ENCODE assay signal across 1 cellular context in genomic region chr1:170531758-170532657, GRCh38.
TF ChIP-seq lines count a peak whose summit lies in the region.

Gene GORAB (plus strand): TSS chr1:170532166. CDS start chr1:170532224, 58 bp downstream.

TF ChIP-seq in HEK293, 187 proteins besides CTCF, POLR2A, EP300 and RAD21 (continued from another document and continues in another):
- TF ChIP-seq ELK4 (IDR thresholded peaks at IDR 0.05; ENCODE audit: borderline replicate concordance, low read depth, low read length) = no peak
- TF ChIP-seq ZNF155 (tag by site-specific recombination; IDR thresholded peaks at IDR 0.05) = no peak
- no peak for TF ChIP-seq ZNF555 (tag by site-specific recombination; conservative IDR thresholded peaks at IDR 0.05)
- TF ChIP-seq ZNF747 (tag by site-specific recombination; IDR thresholded peaks at IDR 0.05) = no peak
- no peak for TF ChIP-seq ZNF175 (tag by site-specific recombination; IDR thresholded peaks at IDR 0.05)
- 0 out of 2 replicates have a peak, but pooled peaks have one; percentile 10 for TF ChIP-seq ZNF580 (tag by site-specific recombination; IDR thresholded peaks at IDR 0.05)
- TF ChIP-seq HIC1 (tag by site-specific recombination; IDR thresholded peaks at IDR 0.05) = peak; percentile 99
- peak; percentile 51; the same call in 1 of the 2 replicates for TF ChIP-seq ZSCAN5A (tag by site-specific recombination; IDR thresholded peaks at IDR 0.05)
- no peak for TF ChIP-seq REPIN1 (tag by site-specific recombination; IDR thresholded peaks at IDR 0.05; ENCODE audit: low read depth)
- TF ChIP-seq ZNF2 (tag by site-specific recombination; IDR thresholded peaks at IDR 0.05) = peak; percentile 86
- TF ChIP-seq ZNF302 (tag by site-specific recombination; IDR thresholded peaks at IDR 0.05; ENCODE audit: low read depth) = no peak
- no peak for TF ChIP-seq SALL2 (tag by site-specific recombination; IDR thresholded peaks at IDR 0.05; ENCODE audit: borderline replicate concordance)
- TF ChIP-seq ZNF211 (tag by site-specific recombination; IDR thresholded peaks at IDR 0.05; ENCODE audit: low read depth) = no peak
- TF ChIP-seq ZNF623 (tag by site-specific recombination; IDR thresholded peaks at IDR 0.05) = no peak
- TF ChIP-seq KLF10 (tag by site-specific recombination; IDR thresholded peaks at IDR 0.05) = no peak
- peak; percentile 67 for TF ChIP-seq ZNF600 (tag by site-specific recombination; IDR thresholded peaks at IDR 0.05)
- no peak for TF ChIP-seq ZNF114 (tag by site-specific recombination; IDR thresholded peaks at IDR 0.05)
- no peak for TF ChIP-seq GLI2 (tag by site-specific recombination; IDR thresholded peaks at IDR 0.05; ENCODE audit: borderline replicate concordance, low read depth)
- no peak for TF ChIP-seq EGR2 (tag by site-specific recombination; IDR thresholded peaks at IDR 0.05; ENCODE audit: low read depth)
- TF ChIP-seq ZNF138 (tag by site-specific recombination; IDR thresholded peaks at IDR 0.05; ENCODE audit: borderline replicate concordance) = no peak
- TF ChIP-seq ZNF23 (tag by site-specific recombination; IDR thresholded peaks at IDR 0.05; ENCODE audit: borderline replicate concordance) = no peak
- TF ChIP-seq ZNF544 (tag by site-specific recombination; IDR thresholded peaks at IDR 0.05) = no peak
- TF ChIP-seq ZNF704 (tag by site-specific recombination; IDR thresholded peaks at IDR 0.05) = no peak
- no peak for TF ChIP-seq ZNF202 (tag by site-specific recombination; IDR thresholded peaks at IDR 0.05; ENCODE audit: borderline replicate concordance)
- no peak for TF ChIP-seq ZNF549 (tag by site-specific recombination; IDR thresholded peaks at IDR 0.05)
- 0 out of 2 replicates have a peak, but pooled peaks have one; percentile 25 for TF ChIP-seq ZFHX2 (tag by site-specific recombination; conservative IDR thresholded peaks at IDR 0.05)
- TF ChIP-seq, protein P1, sequence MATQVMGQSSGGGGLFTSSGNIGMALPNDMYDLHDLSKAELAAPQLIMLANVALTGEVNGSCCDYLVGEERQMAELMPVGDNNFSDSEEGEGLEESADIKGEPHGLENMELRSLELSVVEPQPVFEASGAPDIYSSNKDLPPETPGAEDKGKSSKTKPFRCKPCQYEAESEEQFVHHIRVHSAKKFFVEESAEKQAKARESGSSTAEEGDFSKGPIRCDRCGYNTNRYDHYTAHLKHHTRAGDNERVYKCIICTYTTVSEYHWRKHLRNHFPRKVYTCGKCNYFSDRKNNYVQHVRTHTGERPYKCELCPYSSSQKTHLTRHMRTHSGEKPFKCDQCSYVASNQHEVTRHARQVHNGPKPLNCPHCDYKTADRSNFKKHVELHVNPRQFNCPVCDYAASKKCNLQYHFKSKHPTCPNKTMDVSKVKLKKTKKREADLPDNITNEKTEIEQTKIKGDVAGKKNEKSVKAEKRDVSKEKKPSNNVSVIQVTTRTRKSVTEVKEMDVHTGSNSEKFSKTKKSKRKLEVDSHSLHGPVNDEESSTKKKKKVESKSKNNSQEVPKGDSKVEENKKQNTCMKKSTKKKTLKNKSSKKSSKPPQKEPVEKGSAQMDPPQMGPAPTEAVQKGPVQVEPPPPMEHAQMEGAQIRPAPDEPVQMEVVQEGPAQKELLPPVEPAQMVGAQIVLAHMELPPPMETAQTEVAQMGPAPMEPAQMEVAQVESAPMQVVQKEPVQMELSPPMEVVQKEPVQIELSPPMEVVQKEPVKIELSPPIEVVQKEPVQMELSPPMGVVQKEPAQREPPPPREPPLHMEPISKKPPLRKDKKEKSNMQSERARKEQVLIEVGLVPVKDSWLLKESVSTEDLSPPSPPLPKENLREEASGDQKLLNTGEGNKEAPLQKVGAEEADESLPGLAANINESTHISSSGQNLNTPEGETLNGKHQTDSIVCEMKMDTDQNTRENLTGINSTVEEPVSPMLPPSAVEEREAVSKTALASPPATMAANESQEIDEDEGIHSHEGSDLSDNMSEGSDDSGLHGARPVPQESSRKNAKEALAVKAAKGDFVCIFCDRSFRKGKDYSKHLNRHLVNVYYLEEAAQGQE (tag by site-specific recombination; IDR thresholded peaks at IDR 0.05) = no peak
- peak; percentile 5; the same call in 1 of the 2 replicates for TF ChIP-seq ZNF362 (tag by site-specific recombination; IDR thresholded peaks at IDR 0.05)
- TF ChIP-seq, protein P2, sequence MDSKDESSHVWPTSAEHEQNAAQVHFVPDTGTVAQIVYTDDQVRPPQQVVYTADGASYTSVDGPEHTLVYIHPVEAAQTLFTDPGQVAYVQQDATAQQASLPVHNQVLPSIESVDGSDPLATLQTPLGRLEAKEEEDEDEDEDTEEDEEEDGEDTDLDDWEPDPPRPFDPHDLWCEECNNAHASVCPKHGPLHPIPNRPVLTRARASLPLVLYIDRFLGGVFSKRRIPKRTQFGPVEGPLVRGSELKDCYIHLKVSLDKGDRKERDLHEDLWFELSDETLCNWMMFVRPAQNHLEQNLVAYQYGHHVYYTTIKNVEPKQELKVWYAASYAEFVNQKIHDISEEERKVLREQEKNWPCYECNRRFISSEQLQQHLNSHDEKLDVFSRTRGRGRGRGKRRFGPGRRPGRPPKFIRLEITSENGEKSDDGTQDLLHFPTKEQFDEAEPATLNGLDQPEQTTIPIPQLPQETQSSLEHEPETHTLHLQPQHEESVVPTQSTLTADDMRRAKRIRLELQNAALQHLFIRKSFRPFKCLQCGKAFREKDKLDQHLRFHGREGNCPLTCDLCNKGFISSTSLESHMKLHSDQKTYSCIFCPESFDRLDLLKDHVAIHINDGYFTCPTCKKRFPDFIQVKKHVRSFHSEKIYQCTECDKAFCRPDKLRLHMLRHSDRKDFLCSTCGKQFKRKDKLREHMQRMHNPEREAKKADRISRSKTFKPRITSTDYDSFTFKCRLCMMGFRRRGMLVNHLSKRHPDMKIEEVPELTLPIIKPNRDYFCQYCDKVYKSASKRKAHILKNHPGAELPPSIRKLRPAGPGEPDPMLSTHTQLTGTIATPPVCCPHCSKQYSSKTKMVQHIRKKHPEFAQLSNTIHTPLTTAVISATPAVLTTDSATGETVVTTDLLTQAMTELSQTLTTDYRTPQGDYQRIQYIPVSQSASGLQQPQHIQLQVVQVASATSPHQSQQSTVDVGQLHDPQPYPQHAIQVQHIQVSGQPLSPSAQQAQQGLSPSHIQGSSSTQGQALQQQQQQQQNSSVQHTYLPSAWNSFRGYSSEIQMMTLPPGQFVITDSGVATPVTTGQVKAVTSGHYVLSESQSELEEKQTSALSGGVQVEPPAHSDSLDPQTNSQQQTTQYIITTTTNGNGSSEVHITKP (tag by site-specific recombination; IDR thresholded peaks at IDR 0.05) = peak; percentile 87
- TF ChIP-seq ZNF19 (tag by site-specific recombination; IDR thresholded peaks at IDR 0.05; ENCODE audit: low read depth) = no peak
- no peak for TF ChIP-seq ZNF513 (tag by site-specific recombination; IDR thresholded peaks at IDR 0.05)
- TF ChIP-seq ZNF146 (tag by site-specific recombination; IDR thresholded peaks at IDR 0.05) = no peak
- TF ChIP-seq ZNF350 (tag by site-specific recombination; IDR thresholded peaks at IDR 0.05) = no peak
- TF ChIP-seq ZNF335 (tag by site-specific recombination; conservative IDR thresholded peaks at IDR 0.05) = peak; percentile 100
- TF ChIP-seq, protein P3, sequence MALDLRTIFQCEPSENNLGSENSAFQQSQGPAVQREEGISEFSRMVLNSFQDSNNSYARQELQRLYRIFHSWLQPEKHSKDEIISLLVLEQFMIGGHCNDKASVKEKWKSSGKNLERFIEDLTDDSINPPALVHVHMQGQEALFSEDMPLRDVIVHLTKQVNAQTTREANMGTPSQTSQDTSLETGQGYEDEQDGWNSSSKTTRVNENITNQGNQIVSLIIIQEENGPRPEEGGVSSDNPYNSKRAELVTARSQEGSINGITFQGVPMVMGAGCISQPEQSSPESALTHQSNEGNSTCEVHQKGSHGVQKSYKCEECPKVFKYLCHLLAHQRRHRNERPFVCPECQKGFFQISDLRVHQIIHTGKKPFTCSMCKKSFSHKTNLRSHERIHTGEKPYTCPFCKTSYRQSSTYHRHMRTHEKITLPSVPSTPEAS (tag by site-specific recombination; IDR thresholded peaks at IDR 0.05) = 0 out of 2 replicates have a peak, but pooled peaks have one; percentile 7
- peak; percentile 91 for TF ChIP-seq ZFP37 (tag by site-specific recombination; IDR thresholded peaks at IDR 0.05)
- no peak for TF ChIP-seq ZNF140 (tag by site-specific recombination; IDR thresholded peaks at IDR 0.05)
- TF ChIP-seq ZNF514 (tag by site-specific recombination; IDR thresholded peaks at IDR 0.05) = no peak
- TF ChIP-seq ZNF629 (tag by site-specific recombination; IDR thresholded peaks at IDR 0.05) = peak; percentile 65; the same call in 1 of the 2 replicates
- no peak for TF ChIP-seq ZNF132 (tag by site-specific recombination; IDR thresholded peaks at IDR 0.05; ENCODE audit: borderline replicate concordance)
- TF ChIP-seq, protein P4, sequence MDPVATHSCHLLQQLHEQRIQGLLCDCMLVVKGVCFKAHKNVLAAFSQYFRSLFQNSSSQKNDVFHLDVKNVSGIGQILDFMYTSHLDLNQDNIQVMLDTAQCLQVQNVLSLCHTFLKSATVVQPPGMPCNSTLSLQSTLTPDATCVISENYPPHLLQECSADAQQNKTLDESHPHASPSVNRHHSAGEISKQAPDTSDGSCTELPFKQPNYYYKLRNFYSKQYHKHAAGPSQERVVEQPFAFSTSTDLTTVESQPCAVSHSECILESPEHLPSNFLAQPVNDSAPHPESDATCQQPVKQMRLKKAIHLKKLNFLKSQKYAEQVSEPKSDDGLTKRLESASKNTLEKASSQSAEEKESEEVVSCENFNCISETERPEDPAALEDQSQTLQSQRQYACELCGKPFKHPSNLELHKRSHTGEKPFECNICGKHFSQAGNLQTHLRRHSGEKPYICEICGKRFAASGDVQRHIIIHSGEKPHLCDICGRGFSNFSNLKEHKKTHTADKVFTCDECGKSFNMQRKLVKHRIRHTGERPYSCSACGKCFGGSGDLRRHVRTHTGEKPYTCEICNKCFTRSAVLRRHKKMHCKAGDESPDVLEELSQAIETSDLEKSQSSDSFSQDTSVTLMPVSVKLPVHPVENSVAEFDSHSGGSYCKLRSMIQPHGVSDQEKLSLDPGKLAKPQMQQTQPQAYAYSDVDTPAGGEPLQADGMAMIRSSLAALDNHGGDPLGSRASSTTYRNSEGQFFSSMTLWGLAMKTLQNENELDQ (tag by site-specific recombination; IDR thresholded peaks at IDR 0.05; ENCODE audit: low read depth) = no peak
